Comparison of ENCODE assay signal across 28 cellular contexts in genomic region chr7:44537442-44537841, GRCh38. TPM values are rescaled to one million over a fixed set of nuclear protein-coding genes. Genes with fewer than 3 reads are reported as not detected.
"Had no signal": no experiment of that assay in that cellular context is flagged by ENCODE, and none has a peak within 500 bp of the region (broad histone marks: within the 10 kb centered on the region; RNA-seq: fewer than 3 reads in every experiment).

No MANE protein-coding gene starts in this region.

- H3K36me3 Mint-ChIP-seq: natural killer cell treated with Interleukin-12 subunit alpha and Interleukin-12 subunit beta and Interleukin-15 and Interleukin-18, amount 100 ng/mL, for 72 hours; stimulated activated memory B cell treated with anti-CD40 and anti-IgM and Interleukin-4, amounts not matched to agents 10 μg/mL and 1 μg/mL and 100 μg/mL, for 72 hours had no signal

- H3K27ac ChIP-seq: colonic mucosa, esophagus squamous epithelium, gastroesophageal sphincter, left ventricle myocardium inferior, parathyroid adenoma, psoas muscle, spleen, testis, tibial nerve had no signal

- H3K4me3 ChIP-seq: colonic mucosa, esophagus squamous epithelium, gastroesophageal sphincter, left ventricle myocardium inferior, lung, psoas muscle, spleen, testis, tibial nerve had no signal

- H3K27ac Mint-ChIP-seq: natural killer cell treated with Interleukin-12 subunit alpha and Interleukin-12 subunit beta and Interleukin-15 and Interleukin-18, amount 100 ng/mL, for 72 hours; stimulated activated memory B cell treated with anti-CD40 and anti-IgM and Interleukin-4, amounts not matched to agents 10 μg/mL and 1 μg/mL and 100 μg/mL, for 72 hours; stimulated activated naive CD8-positive, alpha-beta T cell treated with anti-CD3 and anti-CD28 coated beads, Interleukin-15, Interleukin-2, amounts not matched to agents 100 ng/mL and 50 ng/mL, for 24 hours had no signal

- H3K9me3 Mint-ChIP-seq: natural killer cell treated with Interleukin-12 subunit alpha and Interleukin-12 subunit beta and Interleukin-15 and Interleukin-18, amount 100 ng/mL, for 72 hours; stimulated activated memory B cell treated with anti-CD40 and anti-IgM and Interleukin-4, amounts not matched to agents 10 μg/mL and 1 μg/mL and 100 μg/mL, for 72 hours; stimulated activated naive CD8-positive, alpha-beta T cell treated with anti-CD3 and anti-CD28 coated beads, Interleukin-15, Interleukin-2, amounts not matched to agents 100 ng/mL and 50 ng/mL, for 24 hours had no signal

- H3K4me3 Mint-ChIP-seq: natural killer cell treated with Interleukin-12 subunit alpha and Interleukin-12 subunit beta and Interleukin-15 and Interleukin-18, amount 100 ng/mL, for 72 hours; stimulated activated memory B cell treated with anti-CD40 and anti-IgM and Interleukin-4, amounts not matched to agents 10 μg/mL and 1 μg/mL and 100 μg/mL, for 72 hours; stimulated activated naive CD8-positive, alpha-beta T cell treated with anti-CD3 and anti-CD28 coated beads, Interleukin-15, Interleukin-2, amounts not matched to agents 100 ng/mL and 50 ng/mL, for 24 hours had no signal

- H3K4me1 Mint-ChIP-seq: stimulated activated memory B cell treated with anti-CD40 and anti-IgM and Interleukin-4, amounts not matched to agents 10 μg/mL and 1 μg/mL and 100 μg/mL, for 72 hours had no signal

- H3K27me3 Mint-ChIP-seq: natural killer cell treated with Interleukin-12 subunit alpha and Interleukin-12 subunit beta and Interleukin-15 and Interleukin-18, amount 100 ng/mL, for 72 hours; stimulated activated naive CD8-positive, alpha-beta T cell treated with anti-CD3 and anti-CD28 coated beads, Interleukin-15, Interleukin-2, amounts not matched to agents 100 ng/mL and 50 ng/mL, for 24 hours had no signal

- H3K27me3 ChIP-seq: colonic mucosa, esophagus squamous epithelium, gastroesophageal sphincter, spleen, testis, tibial nerve had no signal

- DNase-seq: colonic mucosa; dermis blood vessel endothelial cell; effector memory CD4-positive, alpha-beta T cell; esophagus squamous epithelium; foreskin fibroblast; glutamatergic neuron; kidney; left cardiac atrium; left ventricle myocardium inferior; mesenchymal stem cell; midbrain; occipital lobe; psoas muscle; retina; stimulated activated CD4-positive, alpha-beta T cell treated with anti-CD3 and anti-CD28 coated beads, Interleukin-15, amount 100 ng/mL, for 24 hours; stimulated activated CD4-positive, alpha-beta T cell treated with anti-CD3 and anti-CD28 coated beads, Interleukin-1b, Interleukin-23, amount 100 ng/mL, for 48 hours; stimulated activated CD4-positive, alpha-beta T cell treated with anti-CD3 and anti-CD28 coated beads, Interleukin-4, amount 100 ng/mL, for 24 hours; testis had no signal

RNA-seq across cellular contexts. Expression of gene NPC1L1, which starts 3.7 kb away (rescaled TPM):
- total RNA-seq: cerebellum, dermis blood vessel endothelial cell, skeletal muscle tissue had no signal
